ENCODE assay signal across 14 cellular contexts in genomic region chr7:36283171-36283570, GRCh38.
DNase-seq lines count a peak whose midpoint lies in the region; ATAC-seq and TF ChIP-seq lines count a peak whose summit lies in the region.
"Had no signal": no experiment of that assay in that cellular context is flagged by ENCODE, and none has a peak within 500 bp of the region (broad histone marks: within the 10 kb centered on the region; RNA-seq: fewer than 3 reads in every experiment).

No MANE protein-coding gene starts in this region.

- H3K27ac ChIP-seq in BLaER1, result peak overlapping the region; percentile 73
- H3K27ac ChIP-seq in GM23338 (ENCODE audit: low read depth), result no peak overlapping the region
- H3K27ac ChIP-seq in neuronal stem cell (replicated peaks; ENCODE audit: low read length), result no peak overlapping the region
- H3K27ac ChIP-seq: prostate gland had no signal

- H3K27ac Mint-ChIP-seq in GM23338, result peak overlapping the region; percentile 96
- peak overlapping the region; percentile 73 for H3K27ac Mint-ChIP-seq in activated naive CD8-positive, alpha-beta T cell treated with anti-CD3 and anti-CD28 coated beads, Interleukin-2, amount 10 ng/mL, durations not matched to agents 7 days and 5 days

- no peaks in the 10 kb centered on the region for H3K9me3 ChIP-seq in BLaER1
- no peaks in the 10 kb centered on the region for H3K9me3 ChIP-seq in neuronal stem cell (replicated peaks in 1 of 2; ENCODE audit: control insufficient read depth in 2 of 2, insufficient read depth in 1 of 2, low read depth in 1 of 2, low read length in 2 of 2)
- H3K9me3 ChIP-seq: BE2C, prostate gland had no signal

- H3K4me2 ChIP-seq in BLaER1 (peak overlapping the region; percentile 90), GM23338 (0 out of 2 replicates have a peak overlapping the region, but pooled peaks have one; percentile 38), neuronal stem cell (ENCODE audit: insufficient read depth, low read length, poor library complexity, severe bottlenecking) (no peak overlapping the region)

- H3K18ac ChIP-seq in neuronal stem cell (ENCODE audit: low read length), result no peak overlapping the region

- peak overlapping the region; percentile 31; the same call in 1 of the 3 replicates for H3K4me3 Mint-ChIP-seq in GM23338
- H3K4me3 Mint-ChIP-seq in activated naive CD8-positive, alpha-beta T cell treated with anti-CD3 and anti-CD28 coated beads, Interleukin-2, amount 10 ng/mL, durations not matched to agents 7 days and 5 days, result peak overlapping the region; percentile 8

- H3F3A ChIP-seq in GM23338 (replicated peaks; ENCODE audit: low read depth), result peaks cover 9% of the 10 kb centered on the region

- no peak overlapping the region for H2BK12ac ChIP-seq in neuronal stem cell (ENCODE audit: low read length)

- peaks cover 20% of the 10 kb centered on the region for H3K27me3 Mint-ChIP-seq in GM23338 (ENCODE audit: insufficient read depth, low read depth, poor library complexity)
- peaks cover 5% of the 10 kb centered on the region for H3K27me3 Mint-ChIP-seq in activated naive CD8-positive, alpha-beta T cell treated with anti-CD3 and anti-CD28 coated beads, Interleukin-2, amount 10 ng/mL, durations not matched to agents 7 days and 5 days

- no peak overlapping the region for H3K14ac ChIP-seq in neuronal stem cell (ENCODE audit: low read length)

- H3K4me3 ChIP-seq in BLaER1, result peak overlapping the region; percentile 39
- H3K4me3 ChIP-seq in GM23338, result no peak overlapping the region
- H3K4me3 ChIP-seq in neuronal stem cell (ENCODE audit: low read length in 2 of 2), result no peak overlapping the region
- H3K4me3 ChIP-seq: prostate gland had no signal

- intact Hi-C loops in left cardiac atrium (cut with DNase I), result loop anchor here in 1 of 2 donors (10.0 kb wide), 1 partner anchor 128 kb away; the partner anchor contains the start of gene EEPD1

- POLR2A ChIA-PET in activated naive CD8-positive, alpha-beta T cell treated with anti-CD3 and anti-CD28 coated beads, Interleukin-2, amount 10 ng/mL, durations not matched to agents 7 days and 5 days (lab: Charles Lee), result no interaction called here

- no peaks in the 10 kb centered on the region for H3K9me2 ChIP-seq in GM23338 (ENCODE audit: insufficient read depth)

- peak overlapping the region; percentile 3 for H2AK5ac ChIP-seq in neuronal stem cell (ENCODE audit: low read depth, low read length)

- no peak overlapping the region for H2BK120ac ChIP-seq in neuronal stem cell (ENCODE audit: low read depth, low read length)

- H4K91ac ChIP-seq in neuronal stem cell (ENCODE audit: low read depth, low read length, poor library complexity), result no peak overlapping the region

- H2BK15ac ChIP-seq in neuronal stem cell (ENCODE audit: low read length), result no peak overlapping the region

- H3K4me1 Mint-ChIP-seq in GM23338, result peaks cover 79% of the 10 kb centered on the region
- H3K4me1 Mint-ChIP-seq in activated naive CD8-positive, alpha-beta T cell treated with anti-CD3 and anti-CD28 coated beads, Interleukin-2, amount 10 ng/mL, durations not matched to agents 7 days and 5 days, result peaks cover 38% of the 10 kb centered on the region

- DNase-seq in GM23338 (ENCODE audit: low spot score) (no peak), neuronal stem cell (ENCODE audit: low spot score) (no peak), left cardiac atrium (no peak), dermis blood vessel endothelial cell (no peak), NCI-H2029 treated with DMSO at 0.1 percent for 48 hours (lab: John Stamatoyannopoulos, UW) (no peak), HPDE6-E6E7 (ENCODE audit: extremely low spot score) (no peak)
- DNase-seq in activated naive CD8-positive, alpha-beta T cell treated with anti-CD3 and anti-CD28 coated beads, Interleukin-2, amount 10 ng/mL, durations not matched to agents 7 days and 5 days, result peak; percentile 40
- DNase-seq: activated CD8-positive, alpha-beta memory T cell treated with anti-CD3 and anti-CD28 coated beads, Interleukin-2, amount 50 U/mL, for 4 hours; BE2C; NCI-H1105 treated with DMSO at 0.1 percent for 48 hours; stimulated activated CD4-positive, alpha-beta T cell treated with anti-CD3 and anti-CD28 coated beads, Interleukin-1b, Interleukin-23, amount 100 ng/mL, for 48 hours; stimulated activated naive CD4-positive, alpha-beta T cell treated with Interleukin-2 at 50 U/mL for 16 hours had no signal

- no peak for ATAC-seq in GM23338
- ATAC-seq in activated naive CD8-positive, alpha-beta T cell treated with anti-CD3 and anti-CD28 coated beads, Interleukin-2, amount 10 ng/mL, durations not matched to agents 7 days and 5 days (ENCODE audit: low read depth), result no peak
- no peak for ATAC-seq in left cardiac atrium

- no peak for TF ChIP-seq CTCF in GM23338 (conservative IDR thresholded peaks at IDR 0.05; ENCODE audit: low read depth in 2 of 2)

- H3K23ac ChIP-seq in neuronal stem cell (ENCODE audit: low read depth, low read length, poor library complexity), result no peak overlapping the region

- H3K36me3 ChIP-seq in BLaER1, result no peaks in the 10 kb centered on the region
- H3K36me3 ChIP-seq in GM23338 (ENCODE audit: insufficient read depth), result no peaks in the 10 kb centered on the region
- no peaks in the 10 kb centered on the region for H3K36me3 ChIP-seq in neuronal stem cell (replicated peaks in 1 of 2; ENCODE audit: control insufficient read depth in 2 of 2, insufficient read depth in 2 of 2, low read length in 2 of 2)
- H3K36me3 ChIP-seq: BE2C, prostate gland had no signal

- no peaks in the 10 kb centered on the region for H3K79me1 ChIP-seq in neuronal stem cell (ENCODE audit: low read depth, low read length)

- no peak overlapping the region for H2AFZ ChIP-seq in GM23338
- no peak overlapping the region for H2AFZ ChIP-seq in neuronal stem cell (ENCODE audit: low read length)

- H3K27me3 ChIP-seq in BLaER1 (no peaks in the 10 kb centered on the region), GM23338 (ENCODE audit: insufficient read depth) (no peaks in the 10 kb centered on the region), neuronal stem cell (ENCODE audit: control insufficient read depth in 3 of 3, insufficient read depth in 3 of 3, low read depth in 1 of 3, low read length in 3 of 3) (no peaks in the 10 kb centered on the region)
- H3K27me3 ChIP-seq: BE2C had no signal

- no peak overlapping the region for H2BK5ac ChIP-seq in neuronal stem cell (ENCODE audit: low read length)

- no CpG with 5 or more reads among the region's 9 CpGs for WGBS in neuronal stem cell (ENCODE audit: extremely low coverage in 2 of 2, insufficient read length in 2 of 2, insufficient replicate concordance in 1 of 2), 2 donors

- peaks cover 5% of the 10 kb centered on the region; the same call in 2 of the 3 replicates for H3K36me3 Mint-ChIP-seq in GM23338 (ENCODE audit: low read depth)
- H3K36me3 Mint-ChIP-seq in activated naive CD8-positive, alpha-beta T cell treated with anti-CD3 and anti-CD28 coated beads, Interleukin-2, amount 10 ng/mL, durations not matched to agents 7 days and 5 days, result peaks cover 1% of the 10 kb centered on the region

- H3K9ac ChIP-seq in BLaER1 (peak overlapping the region; percentile 21; the same call in 1 of the 2 replicates), neuronal stem cell (ENCODE audit: low read depth, low read length, poor library complexity) (no peak overlapping the region)

- no peak overlapping the region for H3K4ac ChIP-seq in neuronal stem cell (ENCODE audit: low read length)

- H4K8ac ChIP-seq in neuronal stem cell (ENCODE audit: low read depth, low read length), result no peak overlapping the region

- H4K20me1 ChIP-seq in BLaER1 (no peaks in the 10 kb centered on the region), GM23338 (replicated peaks; ENCODE audit: insufficient read depth) (no peaks in the 10 kb centered on the region)

- H3K79me2 ChIP-seq in GM23338 (replicated peaks; ENCODE audit: insufficient read depth), result no peaks in the 10 kb centered on the region

- no peaks in the 10 kb centered on the region for H3K9me3 Mint-ChIP-seq in GM23338
- no peaks in the 10 kb centered on the region for H3K9me3 Mint-ChIP-seq in activated naive CD8-positive, alpha-beta T cell treated with anti-CD3 and anti-CD28 coated beads, Interleukin-2, amount 10 ng/mL, durations not matched to agents 7 days and 5 days

- H3K4me1 ChIP-seq in BLaER1, result peaks cover 69% of the 10 kb centered on the region
- peaks cover 62% of the 10 kb centered on the region for H3K4me1 ChIP-seq in GM23338 (ENCODE audit: insufficient read depth)
- peaks cover 21 to 22% of the 10 kb centered on the region in 2 donors for H3K4me1 ChIP-seq in neuronal stem cell (ENCODE audit: control insufficient read depth in 2 of 2, insufficient read depth in 1 of 2, low read depth in 1 of 2, low read length in 2 of 2)
